8 cellular contexts compared by ENCODE assay signal in the genomic region with DNA sequence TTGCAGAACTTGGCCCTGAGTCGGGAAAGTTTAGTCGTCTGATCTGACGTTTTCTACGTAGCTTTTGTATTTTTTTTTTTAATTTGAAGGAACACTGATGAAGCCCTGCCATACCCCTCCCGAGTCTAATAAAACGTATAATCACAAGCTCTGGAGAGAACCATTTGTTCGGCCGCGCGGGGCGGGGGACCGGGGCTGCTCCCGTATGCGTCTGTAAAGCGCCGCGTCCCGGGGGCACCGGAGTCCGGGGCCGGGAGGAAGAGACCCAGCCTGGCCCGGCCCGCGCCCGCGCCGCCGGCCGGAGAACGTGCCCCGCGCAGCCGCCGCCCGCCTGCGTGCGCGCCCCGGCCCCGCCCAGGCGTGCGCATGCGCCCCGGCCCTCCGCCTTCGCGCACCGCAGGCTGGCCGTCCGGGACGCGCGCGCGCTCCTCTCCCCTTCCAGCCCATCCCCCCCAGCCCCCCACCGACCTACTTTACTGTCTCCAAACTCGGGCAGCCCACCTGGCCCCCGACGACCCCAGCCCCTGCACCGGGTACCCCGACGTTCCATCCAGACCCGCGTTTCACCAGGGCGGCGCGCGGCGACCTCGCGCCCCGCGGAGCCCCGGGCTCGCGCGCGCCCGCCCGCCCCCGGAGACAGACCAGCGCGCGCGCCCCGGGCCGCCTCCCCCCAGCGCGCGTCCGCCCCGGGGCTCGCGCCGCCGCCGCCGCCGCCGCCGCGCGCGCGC. TPM values are rescaled to one million over a fixed set of nuclear protein-coding genes. Genes with fewer than 3 reads are reported as not detected.
DNase-seq lines count a peak whose midpoint lies in the region; ATAC-seq and TF ChIP-seq lines count a peak whose summit lies in the region.

No MANE protein-coding gene starts in this region.

- H3K4me1 Mint-ChIP-seq in CD4-positive, CD25-positive, alpha-beta regulatory T cell: peaks cover 1 to 47% (median 13%) of the 10 kb centered on the region in 4 donors
- H3K4me1 Mint-ChIP-seq in neural crest cell: peaks cover 7% of the 10 kb centered on the region

- peak overlapping the region; percentile 87 for H3K9ac ChIP-seq in HUES6 (ENCODE audit: low read length)

- peak overlapping the region; percentile 79 for H3K27ac ChIP-seq in CD4-positive, CD25-positive, alpha-beta regulatory T cell (ENCODE audit: insufficient read depth, low read length, poor library complexity, severe bottlenecking)
- peak overlapping the region; percentile 90 for H3K27ac ChIP-seq in HUES6 (ENCODE audit: low read depth, low read length)
- peak overlapping the region; percentile 95 for H3K27ac ChIP-seq in RWPE1

- peaks cover 29% of the 10 kb centered on the region for H3K36me3 ChIP-seq in CD4-positive, CD25-positive, alpha-beta regulatory T cell (ENCODE audit: control insufficient read depth, insufficient read depth, low read length)
- peaks cover 62% of the 10 kb centered on the region for H3K36me3 ChIP-seq in HUES6 (ENCODE audit: control insufficient read depth, insufficient read depth, low read length)

- peaks cover 22% of the 10 kb centered on the region for H3K4me1 ChIP-seq in CD4-positive, CD25-positive, alpha-beta regulatory T cell (ENCODE audit: control insufficient read depth, insufficient read depth, low read length, poor library complexity, severe bottlenecking)
- H3K4me1 ChIP-seq in HUES6 (ENCODE audit: control insufficient read depth, insufficient read depth, low read length): peaks cover 8% of the 10 kb centered on the region; the same call in 1 of the 2 replicates

- H3K27me3 Mint-ChIP-seq in CD4-positive, CD25-positive, alpha-beta regulatory T cell: no peaks in the 10 kb centered on the region
- no peaks in the 10 kb centered on the region for H3K27me3 Mint-ChIP-seq in neural crest cell (ENCODE audit: low read depth)

- POLR2A ChIA-PET in RWPE1 (lab: Yijun Ruan, JAX; ENCODE audit: low non-redundant PET): interaction anchor here (0.6 to 1.2 kb wide), 2 partner anchors 13 to 196 kb away, joined by 3 read pairs; no protein-coding TSS in a partner anchor

- H3K9me3 ChIP-seq in CD4-positive, CD25-positive, alpha-beta regulatory T cell (ENCODE audit: control insufficient read depth in 2 of 2, low read length in 2 of 2): no peaks in the 10 kb centered on the region
- H3K9me3 ChIP-seq in HUES6 (ENCODE audit: control insufficient read depth, insufficient read depth, low read depth, low read length): no peaks in the 10 kb centered on the region

- H3K9me3 Mint-ChIP-seq in CD4-positive, CD25-positive, alpha-beta regulatory T cell: no peaks in the 10 kb centered on the region
- no peaks in the 10 kb centered on the region for H3K9me3 Mint-ChIP-seq in neural crest cell

- H3K27ac Mint-ChIP-seq in CD4-positive, CD25-positive, alpha-beta regulatory T cell: peak overlapping the region; percentile 86 to 99 (median 92)
- H3K27ac Mint-ChIP-seq in neural crest cell (ENCODE audit: unreplicated experiment): peak overlapping the region; percentile 86

- peak overlapping the region; percentile 90 to 96 (median 93) for H3K4me3 Mint-ChIP-seq in CD4-positive, CD25-positive, alpha-beta regulatory T cell
- peak overlapping the region; percentile 96 for H3K4me3 Mint-ChIP-seq in neural crest cell

- no peaks in the 10 kb centered on the region for H3K27me3 ChIP-seq in CD4-positive, CD25-positive, alpha-beta regulatory T cell (ENCODE audit: control insufficient read depth, insufficient read depth, low read length)
- no peaks in the 10 kb centered on the region for H3K27me3 ChIP-seq in HUES6 (ENCODE audit: control insufficient read depth, insufficient read depth, low read length)

- H3K4me3 ChIP-seq in CD4-positive, CD25-positive, alpha-beta regulatory T cell (ENCODE audit: low read depth, low read length): peak overlapping the region; percentile 79
- H3K4me3 ChIP-seq in HUES6 (ENCODE audit: low read depth, low read length) (peak overlapping the region; percentile 88), fibroblast of villous mesenchyme (ENCODE audit: low read depth, low read length) (peak overlapping the region; percentile 71)

- DNase-seq in CD4-positive, CD25-positive, alpha-beta regulatory T cell: peak; percentile 65 to 83 (median 80)
- DNase-seq in RWPE1 (ENCODE audit: low spot score) (peak; percentile 96), activated gamma-delta T cell treated with Interleukin-2 at 50 U/mL for 16 hours (peak; percentile 72), fibroblast of villous mesenchyme (ENCODE audit: low read depth) (peak; percentile 65), neural crest cell (ENCODE audit: low read depth, low spot score) (peak; percentile 53), superior temporal gyrus (ENCODE audit: extremely low spot score) (peak; percentile 53)

- TF ChIP-seq CTCF in RWPE1 (conservative IDR thresholded peaks at IDR 0.05; ENCODE audit: low read depth): no peak
- TF ChIP-seq CTCF in fibroblast of villous mesenchyme (IDR thresholded peaks at IDR 0.05; ENCODE audit: insufficient read depth, low read depth, low read length): no peak
- no peak for TF ChIP-seq CTCF in neural crest cell (conservative IDR thresholded peaks at IDR 0.05)

- peaks cover 30% of the 10 kb centered on the region for H3K36me3 Mint-ChIP-seq in CD4-positive, CD25-positive, alpha-beta regulatory T cell
- peaks cover 5% of the 10 kb centered on the region for H3K36me3 Mint-ChIP-seq in neural crest cell (ENCODE audit: low read depth)

- CTCF ChIA-PET in RWPE1 (lab: Yijun Ruan, JAX): interaction anchor here (0.5 kb wide), 1 partner anchor 124 kb away, joined by 4 read pairs; no protein-coding TSS in a partner anchor

- ATAC-seq in CD4-positive, CD25-positive, alpha-beta regulatory T cell (ENCODE audit: low read depth in 2 of 2): peak; percentile 62 to 63
- ATAC-seq in GM19452 (IDR thresholded peaks at IDR 0.05; ENCODE audit: unreplicated experiment): peak; percentile 36

RNA-seq across cellular contexts. Expression of a gene that starts 0.8 kb away (rescaled TPM):
- 277 TPM for total RNA-seq in CD4-positive, CD25-positive, alpha-beta regulatory T cell
- polyA plus RNA-seq in CD4-positive, CD25-positive, alpha-beta regulatory T cell: 10 to 100 TPM in 1 of 4 donors, 1 to 10 TPM in 3; 5.9 to 10.1 (median 6.8) TPM
- total RNA-seq in fibroblast of villous mesenchyme: 50.1 and 58.3 TPM in 2 replicates
- 107 and 111 TPM in 2 replicates for total RNA-seq in neural crest cell

RNA-seq across cellular contexts. Expression of a gene that starts 14.3 kb away (rescaled TPM):
- 0.32 TPM for total RNA-seq in CD4-positive, CD25-positive, alpha-beta regulatory T cell
- polyA plus RNA-seq in CD4-positive, CD25-positive, alpha-beta regulatory T cell: not detected
- not detected in 2 replicates for total RNA-seq in fibroblast of villous mesenchyme
- 0.47 and 0.57 TPM in 2 replicates for total RNA-seq in neural crest cell

RNA-seq across cellular contexts. Expression of a gene that starts 19.2 kb away (rescaled TPM):
- 28.1 TPM for total RNA-seq in CD4-positive, CD25-positive, alpha-beta regulatory T cell
- 10 to 100 TPM; 47.8 to 66.1 (median 53.7) TPM for polyA plus RNA-seq in CD4-positive, CD25-positive, alpha-beta regulatory T cell
- total RNA-seq in fibroblast of villous mesenchyme (0.86 and 1.6 TPM in 2 replicates), neural crest cell (3.5 and 4.0 TPM in 2 replicates)

RNA-seq across cellular contexts. Expression of a gene that starts 24.0 kb away (rescaled TPM):
- not detected for total RNA-seq in CD4-positive, CD25-positive, alpha-beta regulatory T cell
- polyA plus RNA-seq in CD4-positive, CD25-positive, alpha-beta regulatory T cell: under 1 TPM in 2 of 4 donors, not detected in 2; 0.16 to 0.28 TPM
- total RNA-seq in fibroblast of villous mesenchyme (not detected in 2 replicates), neural crest cell (not detected in 2 replicates)

RNA-seq across cellular contexts. Expression of a gene that starts 39.4 kb away (rescaled TPM):
- total RNA-seq in CD4-positive, CD25-positive, alpha-beta regulatory T cell: not detected
- polyA plus RNA-seq in CD4-positive, CD25-positive, alpha-beta regulatory T cell: not detected
- total RNA-seq in fibroblast of villous mesenchyme (not detected in 2 replicates), neural crest cell (not detected in 2 replicates)

Comparison
In these comparisons a context has a peak if more than half of its experiments do, and no peak if none do; other contexts are left out.
1. Peak in every context shown above with its lines: DNase-seq, ATAC-seq, H3K4me3 ChIP-seq and H3K27ac ChIP-seq.